ENCODE assay signal across 17 cellular contexts in the genomic region with DNA sequence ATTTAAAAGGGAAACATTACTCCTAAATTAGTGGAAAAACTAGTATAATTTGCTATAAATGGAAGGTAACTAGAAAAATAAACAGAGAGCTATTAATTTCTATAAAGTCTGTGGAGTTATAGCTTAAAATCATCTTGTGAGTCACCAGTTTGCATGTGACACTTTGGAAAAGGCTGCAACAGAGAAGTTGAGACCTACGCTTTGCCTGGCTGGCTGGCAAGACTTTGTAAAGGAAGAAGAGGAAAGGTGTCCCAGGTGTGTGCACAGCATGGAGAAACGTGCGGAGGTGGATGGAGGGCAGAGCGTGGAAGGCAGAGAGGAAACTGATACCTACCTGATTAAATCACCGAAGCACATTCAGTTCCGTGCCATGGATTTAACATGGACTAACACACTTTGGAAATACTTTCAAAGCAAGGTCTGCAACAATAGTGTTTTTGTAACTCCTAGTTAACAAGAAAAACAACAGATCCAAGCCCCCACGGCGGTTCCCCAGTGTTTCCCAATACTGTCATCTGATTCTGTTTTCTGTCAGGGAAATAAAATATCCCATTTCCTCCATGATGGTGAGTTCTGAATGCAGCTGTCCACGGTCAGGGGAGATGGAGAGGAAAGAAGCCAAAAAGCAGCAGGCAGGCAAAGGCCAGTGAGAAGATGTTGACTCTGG.
A peak's percentile ranks its signal among the peaks of the same experiment; 100 is the strongest.
DNase-seq lines count a peak whose midpoint lies in the region; ATAC-seq and TF ChIP-seq lines count a peak whose summit lies in the region.
"Had no signal": no experiment of that assay in that cellular context is flagged by ENCODE, and none has a peak within 500 bp of the region (broad histone marks: within the 10 kb centered on the region; RNA-seq: fewer than 3 reads in every experiment).

No MANE protein-coding gene starts in this region.

- H3K27me3 Mint-ChIP-seq in activated CD4-positive, alpha-beta T cell treated with anti-CD3 and anti-CD28 coated beads, Interleukin-2, amount 10 ng/mL, durations not matched to agents 24 days and 14 days = no peaks in the 10 kb centered on the region
- no peaks in the 10 kb centered on the region for H3K27me3 Mint-ChIP-seq in naive thymus-derived CD4-positive, alpha-beta T cell
- H3K27me3 Mint-ChIP-seq in type B pancreatic cell = no peaks in the 10 kb centered on the region

- no peaks in the 10 kb centered on the region for H3K27me3 ChIP-seq in ascending aorta
- H3K27me3 ChIP-seq in naive thymus-derived CD4-positive, alpha-beta T cell (ENCODE audit: control insufficient read depth in 2 of 2, insufficient read depth in 2 of 2, low read length in 2 of 2) = no peaks in the 10 kb centered on the region

- H3K27ac Mint-ChIP-seq in activated CD4-positive, alpha-beta T cell treated with anti-CD3 and anti-CD28 coated beads, Interleukin-2, amount 10 ng/mL, durations not matched to agents 24 days and 14 days = peak overlapping the region; percentile 42
- H3K27ac Mint-ChIP-seq in naive thymus-derived CD4-positive, alpha-beta T cell = peak overlapping the region in 6 of 9 donors; percentile 42 to 58 (median 51)
- H3K27ac Mint-ChIP-seq in type B pancreatic cell = no peak overlapping the region

- DNase-seq in activated CD4-positive, alpha-beta T cell treated with anti-CD3 and anti-CD28 coated beads, Interleukin-2, amount 10 ng/mL, durations not matched to agents 24 days and 14 days = no peak
- DNase-seq in activated CD4-positive, alpha-beta T cell treated with anti-CD3 and anti-CD28 coated beads for 1 hour = no peak
- no peak for DNase-seq in ascending aorta (ENCODE audit: low spot score in 2 of 2)
- no peak for DNase-seq in naive thymus-derived CD4-positive, alpha-beta T cell
- no peak for DNase-seq in type B pancreatic cell (ENCODE audit: extremely low spot score, unreplicated experiment)
- DNase-seq in anterior cingulate cortex (lab: John Stamatoyannopoulos, UW) = no peak
- DNase-seq in OCI-M1 (lab: John Stamatoyannopoulos, UW) = no peak
- no peak for DNase-seq in left colon
- DNase-seq: ACHN; activated CD8-positive, alpha-beta memory T cell treated with anti-CD3 and anti-CD28 coated beads, Interleukin-2, amount 50 U/mL, for 48 hours; activated naive CD4-positive, alpha-beta T cell treated with Interleukin-2 at 50 U/mL for 16 hours; effector CD4-positive, alpha-beta T cell; NCI-H2029 treated with DMSO at 0.1 percent for 48 hours; stimulated activated CD4-positive, alpha-beta T cell treated with anti-CD3 and anti-CD28 coated beads, Interleukin-2, amount 100 ng/mL, for 48 hours; stimulated activated CD8-positive, alpha-beta memory T cell treated with anti-CD3 and anti-CD28 coated beads, Interleukin-4, amount 100 ng/mL, for 48 hours; trophoblast cell had no signal

- H3K4me1 Mint-ChIP-seq in activated CD4-positive, alpha-beta T cell treated with anti-CD3 and anti-CD28 coated beads, Interleukin-2, amount 10 ng/mL, durations not matched to agents 24 days and 14 days = peaks cover 20% of the 10 kb centered on the region
- H3K4me1 Mint-ChIP-seq in naive thymus-derived CD4-positive, alpha-beta T cell = peaks cover 23 to 61% (median 41%) of the 10 kb centered on the region in 7 donors
- H3K4me1 Mint-ChIP-seq in type B pancreatic cell (ENCODE audit: unreplicated experiment) = peaks cover 20% of the 10 kb centered on the region

- no peaks in the 10 kb centered on the region for H3K9me3 ChIP-seq in ascending aorta
- no peaks in the 10 kb centered on the region for H3K9me3 ChIP-seq in naive thymus-derived CD4-positive, alpha-beta T cell (ENCODE audit: control insufficient read depth in 2 of 3, low read length in 3 of 3)

- H3K27ac ChIP-seq in ascending aorta = peak overlapping the region; percentile 54 to 62
- H3K27ac ChIP-seq in naive thymus-derived CD4-positive, alpha-beta T cell (ENCODE audit: low read depth, low read length) = no peak overlapping the region

- no peaks in the 10 kb centered on the region for H3K36me3 ChIP-seq in ascending aorta
- no peaks in the 10 kb centered on the region for H3K36me3 ChIP-seq in naive thymus-derived CD4-positive, alpha-beta T cell (ENCODE audit: control insufficient read depth in 2 of 3, insufficient read depth in 3 of 3, low read length in 3 of 3)

- POLR2A ChIA-PET in naive thymus-derived CD4-positive, alpha-beta T cell (lab: Charles Lee) = interaction anchor here (0.6 kb wide), 1 partner anchor 8 kb away, joined by 5 read pairs; no protein-coding TSS in a partner anchor

- no peak overlapping the region for H3K4me3 Mint-ChIP-seq in activated CD4-positive, alpha-beta T cell treated with anti-CD3 and anti-CD28 coated beads, Interleukin-2, amount 10 ng/mL, durations not matched to agents 24 days and 14 days
- no peak overlapping the region for H3K4me3 Mint-ChIP-seq in naive thymus-derived CD4-positive, alpha-beta T cell
- H3K4me3 Mint-ChIP-seq in type B pancreatic cell = peak overlapping the region; percentile 13

- ATAC-seq in naive thymus-derived CD4-positive, alpha-beta T cell = no peak
- ATAC-seq in left colon = no peak
- ATAC-seq: Panc1 had no signal

- peaks cover 0 to 26% of the 10 kb centered on the region in 2 donors for H3K4me1 ChIP-seq in ascending aorta
- H3K4me1 ChIP-seq in naive thymus-derived CD4-positive, alpha-beta T cell (ENCODE audit: control insufficient read depth in 2 of 2, insufficient read depth in 2 of 2, low read length in 2 of 2) = peaks cover 6 to 19% of the 10 kb centered on the region in 2 donors

- TF ChIP-seq CTCF in ascending aorta (IDR thresholded peaks at IDR 0.05) = no peak
- no peak for TF ChIP-seq CTCF in type B pancreatic cell (conservative IDR thresholded peaks at IDR 0.05)

- H3K9me3 Mint-ChIP-seq in activated CD4-positive, alpha-beta T cell treated with anti-CD3 and anti-CD28 coated beads, Interleukin-2, amount 10 ng/mL, durations not matched to agents 24 days and 14 days = no peaks in the 10 kb centered on the region
- H3K9me3 Mint-ChIP-seq in naive thymus-derived CD4-positive, alpha-beta T cell = peaks cover 0 to 3% (median 0%) of the 10 kb centered on the region in 11 donors
- no peaks in the 10 kb centered on the region for H3K9me3 Mint-ChIP-seq in type B pancreatic cell

- no peak overlapping the region for H3K4me3 ChIP-seq in ascending aorta
- no peak overlapping the region for H3K4me3 ChIP-seq in naive thymus-derived CD4-positive, alpha-beta T cell (ENCODE audit: low read length)

- CTCF ChIA-PET in naive thymus-derived CD4-positive, alpha-beta T cell (lab: Charles Lee) = no interaction called here

- H3K36me3 Mint-ChIP-seq in activated CD4-positive, alpha-beta T cell treated with anti-CD3 and anti-CD28 coated beads, Interleukin-2, amount 10 ng/mL, durations not matched to agents 24 days and 14 days (ENCODE audit: low read depth) = peaks cover 6% of the 10 kb centered on the region
- peaks cover 0 to 23% (median 4%) of the 10 kb centered on the region in 5 donors for H3K36me3 Mint-ChIP-seq in naive thymus-derived CD4-positive, alpha-beta T cell
- peaks cover 4% of the 10 kb centered on the region for H3K36me3 Mint-ChIP-seq in type B pancreatic cell

- intact Hi-C loops in activated CD4-positive, alpha-beta T cell treated with anti-CD3 and anti-CD28 coated beads, Interleukin-2, amount 10 ng/mL, durations not matched to agents 24 days and 14 days (cut with micrococcal nuclease) = no loop called here
- intact Hi-C loops in ascending aorta (cut with DNase I) = loop anchor here (2.0 to 10.0 kb wide), 3 partner anchors 61 to 1459 kb away; partner anchors contain the start of gene RPS15A
- intact Hi-C loops in naive thymus-derived CD4-positive, alpha-beta T cell (cut with micrococcal nuclease) = loop anchor here in 1 of 2 donors (2.0 kb wide), 1 partner anchor 17 kb away; no protein-coding TSS in a partner anchor
- intact Hi-C loops in left colon (cut with DNase I, micrococcal nuclease) = no loop called here
